In genomic region chr5:157189223-157189622, GRCh38 we compare ENCODE assay signal across 14 cellular contexts. TPM values are rescaled to one million over a fixed set of nuclear protein-coding genes. Genes with fewer than 3 reads are reported as not detected.
DNase-seq lines count a peak whose midpoint lies in the region; ATAC-seq and TF ChIP-seq lines count a peak whose summit lies in the region.
"Had no signal": no experiment of that assay in that cellular context is flagged by ENCODE, and none has a peak within 500 bp of the region (broad histone marks: within the 10 kb centered on the region; RNA-seq: fewer than 3 reads in every experiment).

No MANE protein-coding gene starts in this region.

- H3K4me1 Mint-ChIP-seq in activated naive CD4-positive, alpha-beta T cell treated with anti-CD3 and anti-CD28 coated beads, Interleukin-2, amount 10 ng/mL, durations not matched to agents 7 days and 5 days, result peaks cover 80% of the 10 kb centered on the region
- H3K4me1 Mint-ChIP-seq in progenitor cell of endocrine pancreas (ENCODE audit: low read depth), result no peaks in the 10 kb centered on the region
- H3K4me1 Mint-ChIP-seq: activated B cell treated with CpG ODN at 0.5 μM for 24 hours had no signal

- no peak for TF ChIP-seq POLR2A in testis (IDR thresholded peaks at IDR 0.05)
- TF ChIP-seq POLR2A in erythroblast (IDR thresholded peaks at IDR 0.05; ENCODE audit: low read length), result no peak

- intact Hi-C loops in Right ventricle myocardium superior (cut with DNase I), result no loop called here
- intact Hi-C loops in testis (cut with DNase I; ENCODE audit: low total_unique reads), result no loop called here

- no peaks in the 10 kb centered on the region for H3K27me3 ChIP-seq in testis

- no peak for TF ChIP-seq CTCF in progenitor cell of endocrine pancreas (IDR thresholded peaks at IDR 0.05; ENCODE audit: unreplicated experiment)
- no peak for TF ChIP-seq CTCF in testis (IDR thresholded peaks at IDR 0.05)

- H3K9me3 Mint-ChIP-seq in activated naive CD4-positive, alpha-beta T cell treated with anti-CD3 and anti-CD28 coated beads, Interleukin-2, amount 10 ng/mL, durations not matched to agents 7 days and 5 days, result peaks cover 4% of the 10 kb centered on the region
- no peaks in the 10 kb centered on the region for H3K9me3 Mint-ChIP-seq in progenitor cell of endocrine pancreas (ENCODE audit: low read depth)
- H3K9me3 Mint-ChIP-seq: activated B cell treated with CpG ODN at 0.5 μM for 24 hours had no signal

- H3K4me1 ChIP-seq in testis, result no peaks in the 10 kb centered on the region
- H3K4me1 ChIP-seq: parathyroid adenoma had no signal

- H3K4me3 ChIP-seq in testis, result no peak overlapping the region

- H3K27ac ChIP-seq in testis, result no peak overlapping the region
- H3K27ac ChIP-seq: parathyroid adenoma, RWPE1 had no signal

- H3K36me3 ChIP-seq in testis (ENCODE audit: low read depth, missing control alignments), result no peaks in the 10 kb centered on the region

- peaks cover 88% of the 10 kb centered on the region for H3K36me3 Mint-ChIP-seq in activated naive CD4-positive, alpha-beta T cell treated with anti-CD3 and anti-CD28 coated beads, Interleukin-2, amount 10 ng/mL, durations not matched to agents 7 days and 5 days
- no peaks in the 10 kb centered on the region for H3K36me3 Mint-ChIP-seq in progenitor cell of endocrine pancreas (ENCODE audit: insufficient read depth)

- CTCF ChIA-PET in activated naive CD4-positive, alpha-beta T cell treated with anti-CD3 and anti-CD28 coated beads, Interleukin-2, amount 10 ng/mL, durations not matched to agents 7 days and 5 days (lab: Charles Lee), result interaction anchor here (1.2 to 4.5 kb wide), 3 partner anchors 9 to 64 kb away, joined by 3 to 29 read pairs (median 6); partner anchors contain the start of gene ITK

- peak; percentile 54 for DNase-seq in stimulated activated naive CD4-positive, alpha-beta T cell treated with Interleukin-2 at 50 U/mL for 16 hours (lab: John Stamatoyannopoulos, UW)
- no peak for DNase-seq in stimulated activated naive CD4-positive, alpha-beta T cell (lab: John Stamatoyannopoulos, UW)
- peak; percentile 46 for DNase-seq in activated naive CD4-positive, alpha-beta T cell treated with anti-CD3 and anti-CD28 coated beads, Interleukin-2, amount 10 ng/mL, durations not matched to agents 7 days and 5 days
- no peak for DNase-seq in progenitor cell of endocrine pancreas (ENCODE audit: low spot score, unreplicated experiment)
- no peak for DNase-seq in Right ventricle myocardium superior
- no peak for DNase-seq in testis
- DNase-seq in erythroblast (lab: John Stamatoyannopoulos, UW), result no peak
- DNase-seq: activated B cell treated with CpG ODN at 0.5 μM for 24 hours, AML-193, H7 had no signal

- 88 to 92% methylated on average over 7 of the region's 7 CpGs for WGBS in testis, 2 donors

- H3K27ac Mint-ChIP-seq in activated naive CD4-positive, alpha-beta T cell treated with anti-CD3 and anti-CD28 coated beads, Interleukin-2, amount 10 ng/mL, durations not matched to agents 7 days and 5 days, result peak overlapping the region; percentile 84
- H3K27ac Mint-ChIP-seq in progenitor cell of endocrine pancreas, result no peak overlapping the region
- H3K27ac Mint-ChIP-seq: activated B cell treated with CpG ODN at 0.5 μM for 24 hours had no signal

- no peaks in the 10 kb centered on the region for H3K27me3 Mint-ChIP-seq in activated naive CD4-positive, alpha-beta T cell treated with anti-CD3 and anti-CD28 coated beads, Interleukin-2, amount 10 ng/mL, durations not matched to agents 7 days and 5 days
- peaks cover 10% of the 10 kb centered on the region for H3K27me3 Mint-ChIP-seq in progenitor cell of endocrine pancreas

- ATAC-seq in HG03025 (IDR thresholded peaks at IDR 0.05; ENCODE audit: low FRiP score, unreplicated experiment) (peak; percentile 83), Right ventricle myocardium superior (ENCODE audit: poor library complexity) (no peak)

- peak overlapping the region; percentile 76 for H3K4me3 Mint-ChIP-seq in activated naive CD4-positive, alpha-beta T cell treated with anti-CD3 and anti-CD28 coated beads, Interleukin-2, amount 10 ng/mL, durations not matched to agents 7 days and 5 days
- no peak overlapping the region for H3K4me3 Mint-ChIP-seq in progenitor cell of endocrine pancreas (ENCODE audit: low read depth)
- H3K4me3 Mint-ChIP-seq: activated B cell treated with CpG ODN at 0.5 μM for 24 hours had no signal

- no peaks in the 10 kb centered on the region for H3K9me3 ChIP-seq in testis

RNA-seq across cellular contexts. Expression of gene ITK, which starts 8.6 kb away (rescaled TPM):
- total RNA-seq in progenitor cell of endocrine pancreas (not detected in 2 replicates), Right ventricle myocardium superior (0.13 TPM), testis (1 to 10 TPM in 1 of 2 donors, under 1 TPM in 1; 0.93 to 1.3 TPM)
- 3.8 TPM for polyA plus RNA-seq in testis (ENCODE audit: insufficient read depth, low read depth, low replicate concordance)
- total RNA-seq: bronchial epithelial cell had no signal

RNA-seq across cellular contexts. Expression of gene GARIN3, which starts 23.2 kb away (rescaled TPM):
- total RNA-seq in progenitor cell of endocrine pancreas (not detected in 2 replicates), Right ventricle myocardium superior (not detected), testis (10 to 100 TPM; 11.5 to 27.8 TPM)
- 45.6 TPM for polyA plus RNA-seq in testis (ENCODE audit: insufficient read depth, low read depth, low replicate concordance)
- total RNA-seq: activated B cell treated with CpG ODN at 0.5 μM for 24 hours, bronchial epithelial cell, H7 had no signal

RNA-seq across cellular contexts. Expression of gene MED7, which starts 46.6 kb away (rescaled TPM):
- total RNA-seq in progenitor cell of endocrine pancreas, result 15.6 and 18.2 TPM in 2 replicates
- 9.5 TPM for total RNA-seq in Right ventricle myocardium superior
- total RNA-seq in testis, result 10 to 100 TPM; 16.8 to 21.1 TPM
- 50.3 TPM for polyA plus RNA-seq in testis (ENCODE audit: insufficient read depth, low read depth, low replicate concordance)

Comparison
In these comparisons a context has a peak if more than half of its experiments do, and no peak if none do; other contexts are left out.
1. DNase-seq: peak in stimulated activated naive CD4-positive, alpha-beta T cell treated with Interleukin-2 at 50 U/mL for 16 hours (single experiment) and activated naive CD4-positive, alpha-beta T cell treated with anti-CD3 and anti-CD28 coated beads, Interleukin-2, amount 10 ng/mL, durations not matched to agents 7 days and 5 days (single experiment); none in stimulated activated naive CD4-positive, alpha-beta T cell (0 of 6), progenitor cell of endocrine pancreas (single experiment), Right ventricle myocardium superior (single experiment), testis (single experiment) and erythroblast (0 of 2).
2. RNA of gene GARIN3, which starts 23.2 kb away (total RNA-seq): 11.5 to 27.8 TPM in testis; not detected in progenitor cell of endocrine pancreas and not detected in Right ventricle myocardium superior (single experiment); every median in the first group is over 10 times any median in the second.